Comparison of ENCODE assay signal across 9 cellular contexts in genomic region chr17:74478369-74479100, GRCh38. TPM values are rescaled to one million over a fixed set of nuclear protein-coding genes. Genes with fewer than 3 reads are reported as not detected.
A peak's percentile ranks its signal among the peaks of the same experiment; 100 is the strongest.
DNase-seq lines count a peak whose midpoint lies in the region; ATAC-seq lines count a peak whose summit lies in the region.
"Had no signal": no experiment of that assay in that cellular context is flagged by ENCODE, and none has a peak within 500 bp of the region (broad histone marks: within the 10 kb centered on the region; RNA-seq: fewer than 3 reads in every experiment).

No MANE protein-coding gene starts in this region.

- no peak overlapping the region for H3K18ac ChIP-seq in neuronal stem cell (ENCODE audit: low read length)

- H3K9me3 ChIP-seq in CD8-positive, alpha-beta memory T cell (ENCODE audit: low read length) = peaks cover 8% of the 10 kb centered on the region
- peaks cover 0 to 7% of the 10 kb centered on the region in 2 donors for H3K9me3 ChIP-seq in mucosa of rectum (ENCODE audit: control insufficient read depth in 2 of 2, low read length in 2 of 2)
- peaks cover 2 to 10% of the 10 kb centered on the region in 2 donors for H3K9me3 ChIP-seq in neuronal stem cell (replicated peaks in 1 of 2; ENCODE audit: control insufficient read depth in 2 of 2, insufficient read depth in 1 of 2, low read depth in 1 of 2, low read length in 2 of 2)

- no peak overlapping the region for H3K9ac ChIP-seq in mucosa of rectum (ENCODE audit: low read depth in 1 of 2, low read length in 2 of 2)
- no peak overlapping the region for H3K9ac ChIP-seq in neuronal stem cell (ENCODE audit: low read depth, low read length, poor library complexity)

- H2BK12ac ChIP-seq in neuronal stem cell (ENCODE audit: low read length) = no peak overlapping the region

- no peak overlapping the region for H2BK15ac ChIP-seq in neuronal stem cell (ENCODE audit: low read length)

- no peak overlapping the region for H3K23ac ChIP-seq in neuronal stem cell (ENCODE audit: low read depth, low read length, poor library complexity)

- no peak overlapping the region for H3K4ac ChIP-seq in neuronal stem cell (ENCODE audit: low read length)

- peaks cover 77 to 82% (median 80%) of the 10 kb centered on the region in 3 donors for H3K4me1 Mint-ChIP-seq in CD8-positive, alpha-beta memory T cell

- no peak overlapping the region for H2BK120ac ChIP-seq in neuronal stem cell (ENCODE audit: low read depth, low read length)

- no peak overlapping the region for H4K91ac ChIP-seq in neuronal stem cell (ENCODE audit: low read depth, low read length, poor library complexity)

- peak in 3 of 5 donors; percentile 8 to 54 (median 29) for DNase-seq in CD8-positive, alpha-beta memory T cell
- peak; percentile 87 for DNase-seq in Jurkat, Clone E6-1 (ENCODE audit: low read depth, low spot score)
- DNase-seq in activated T-cell treated with anti-CD3 and anti-CD28 coated beads for 48 hours (ENCODE audit: low read depth) (peak; percentile 25), NK-92 (lab: John Stamatoyannopoulos, UW; ENCODE audit: unreplicated experiment) (no peak), neuronal stem cell (ENCODE audit: low spot score) (no peak)

- peaks cover 0 to 12% (median 5%) of the 10 kb centered on the region in 5 donors for H3K9me3 Mint-ChIP-seq in CD8-positive, alpha-beta memory T cell

- H3K4me3 Mint-ChIP-seq in CD8-positive, alpha-beta memory T cell = peak overlapping the region; percentile 12 to 83 (median 69)

- peaks cover 0 to 2% of the 10 kb centered on the region in 2 donors for H3K27me3 Mint-ChIP-seq in CD8-positive, alpha-beta memory T cell

- H3K27me3 ChIP-seq in CD8-positive, alpha-beta memory T cell (ENCODE audit: insufficient read depth, low read length, poor library complexity, severe bottlenecking) = no peaks in the 10 kb centered on the region
- H3K27me3 ChIP-seq in mucosa of rectum (ENCODE audit: control insufficient read depth in 2 of 2, insufficient read depth in 2 of 2, low read length in 2 of 2) = no peaks in the 10 kb centered on the region
- no peaks in the 10 kb centered on the region for H3K27me3 ChIP-seq in neuronal stem cell (ENCODE audit: control insufficient read depth in 3 of 3, insufficient read depth in 3 of 3, low read depth in 1 of 3, low read length in 3 of 3)

- H3K27ac ChIP-seq in CD8-positive, alpha-beta memory T cell (ENCODE audit: low read depth, low read length) = peak overlapping the region; percentile 25
- H3K27ac ChIP-seq in mucosa of rectum (ENCODE audit: low read depth in 2 of 2, low read length in 2 of 2) (peak overlapping the region; percentile 5 to 38), neuronal stem cell (replicated peaks; ENCODE audit: low read length) (no peak overlapping the region)

- no peak overlapping the region for H2AK5ac ChIP-seq in neuronal stem cell (ENCODE audit: low read depth, low read length)

- peaks cover 10 to 64% (median 21%) of the 10 kb centered on the region in 3 donors for H3K36me3 Mint-ChIP-seq in CD8-positive, alpha-beta memory T cell

- H2BK5ac ChIP-seq in neuronal stem cell (ENCODE audit: low read length) = no peak overlapping the region

- POLR2A ChIA-PET in CD8-positive, alpha-beta memory T cell (lab: Charles Lee) = no interaction called here

- ATAC-seq in HG02885 (IDR thresholded peaks at IDR 0.05; ENCODE audit: poor library complexity, unreplicated experiment) (no peak), HG03159 (IDR thresholded peaks at IDR 0.05; ENCODE audit: unreplicated experiment) (no peak)

- H3K4me3 ChIP-seq in CD8-positive, alpha-beta memory T cell (ENCODE audit: low read length) = peak overlapping the region; percentile 51
- H3K4me3 ChIP-seq in Jurkat, Clone E6-1 (ENCODE audit: low read length) = peak overlapping the region; percentile 7
- no peak overlapping the region for H3K4me3 ChIP-seq in mucosa of rectum (ENCODE audit: low read length in 2 of 2)
- H3K4me3 ChIP-seq in neuronal stem cell (ENCODE audit: low read length in 2 of 2) = no peak overlapping the region

- no peak overlapping the region for H4K8ac ChIP-seq in neuronal stem cell (ENCODE audit: low read depth, low read length)

- no peak overlapping the region for H3K14ac ChIP-seq in neuronal stem cell (ENCODE audit: low read length)

- no CpG with 5 or more reads among the region's 7 CpGs for WGBS in neuronal stem cell (ENCODE audit: extremely low coverage in 2 of 2, insufficient read length in 2 of 2, insufficient replicate concordance in 1 of 2), 2 donors

- CTCF ChIA-PET in CD8-positive, alpha-beta memory T cell (lab: Charles Lee) = interaction anchor here (0.7 to 9.1 kb wide), 6 partner anchors 8 to 110 kb away, joined by 3 to 57 read pairs (median 3); partner anchors contain the start of gene GPR142

- peaks cover 13% of the 10 kb centered on the region for H3K36me3 ChIP-seq in CD8-positive, alpha-beta memory T cell (ENCODE audit: insufficient read depth, low read length)
- no peaks in the 10 kb centered on the region for H3K36me3 ChIP-seq in mucosa of rectum (ENCODE audit: control insufficient read depth in 2 of 2, insufficient read depth in 2 of 2, low read length in 2 of 2)
- H3K36me3 ChIP-seq in neuronal stem cell (replicated peaks in 1 of 2; ENCODE audit: control insufficient read depth in 2 of 2, insufficient read depth in 2 of 2, low read length in 2 of 2) = no peaks in the 10 kb centered on the region

- peak overlapping the region; percentile 80 to 97 (median 90) for H3K27ac Mint-ChIP-seq in CD8-positive, alpha-beta memory T cell

- no peaks in the 10 kb centered on the region for H3K79me1 ChIP-seq in neuronal stem cell (ENCODE audit: low read depth, low read length)

- no peak overlapping the region for H3K4me2 ChIP-seq in neuronal stem cell (ENCODE audit: insufficient read depth, low read length, poor library complexity, severe bottlenecking)

- H2AFZ ChIP-seq in neuronal stem cell (ENCODE audit: low read length) = no peak overlapping the region

- peaks cover 57% of the 10 kb centered on the region for H3K4me1 ChIP-seq in CD8-positive, alpha-beta memory T cell (ENCODE audit: insufficient read depth, low read length)
- H3K4me1 ChIP-seq in mucosa of rectum (ENCODE audit: control insufficient read depth in 2 of 2, insufficient read depth in 2 of 2, low read length in 2 of 2) = no peaks in the 10 kb centered on the region
- H3K4me1 ChIP-seq in neuronal stem cell (ENCODE audit: control insufficient read depth in 2 of 2, insufficient read depth in 1 of 2, low read depth in 1 of 2, low read length in 2 of 2) = no peaks in the 10 kb centered on the region

RNA-seq across cellular contexts. Expression of gene CD300A, which starts 12.1 kb away (rescaled TPM):
- 1 to 10 TPM; 3.1 to 3.8 TPM for total RNA-seq in CD8-positive, alpha-beta memory T cell
- polyA plus RNA-seq in CD8-positive, alpha-beta memory T cell = 121 TPM
- not detected for polyA plus RNA-seq in Jurkat, Clone E6-1 (2012; ENCODE audit: insufficient read depth, insufficient read length)
- polyA plus RNA-seq in neuronal stem cell (2013, experiment 1 of 2) = 0.10 TPM
- 0.04 TPM for polyA plus RNA-seq in neuronal stem cell (2013, experiment 2 of 2)
- total RNA-seq: fibroblast of villous mesenchyme had no signal

RNA-seq across cellular contexts. Expression of gene GPRC5C, which starts 46.6 kb away (rescaled TPM):
- under 1 TPM in 1 of 2 experiments, not detected in 1; 0.27 TPM for total RNA-seq in CD8-positive, alpha-beta memory T cell
- polyA plus RNA-seq in CD8-positive, alpha-beta memory T cell = not detected
- polyA plus RNA-seq in Jurkat, Clone E6-1 (2012; ENCODE audit: insufficient read depth, insufficient read length) = 1.9 TPM
- polyA plus RNA-seq in neuronal stem cell (2013, experiment 1 of 2) = 39.2 TPM
- polyA plus RNA-seq in neuronal stem cell (2013, experiment 2 of 2) = 37.9 TPM

RNA-seq across cellular contexts. Expression of gene CD300LB, which starts 52.7 kb away (rescaled TPM):
- total RNA-seq in CD8-positive, alpha-beta memory T cell = under 1 TPM in 1 of 2 experiments, not detected in 1; 0.11 TPM
- polyA plus RNA-seq in CD8-positive, alpha-beta memory T cell = not detected
- polyA plus RNA-seq in Jurkat, Clone E6-1 (2012; ENCODE audit: insufficient read depth, insufficient read length) = not detected
- not detected for polyA plus RNA-seq in neuronal stem cell (2013, experiment 1 of 2)
- polyA plus RNA-seq in neuronal stem cell (2013, experiment 2 of 2) = not detected
- total RNA-seq: fibroblast of villous mesenchyme had no signal

Comparison
In these comparisons a context has a peak if more than half of its experiments do, and no peak if none do; other contexts are left out.
1. DNase-seq: peak in CD8-positive, alpha-beta memory T cell (3 of 5), Jurkat, Clone E6-1 (single experiment) and activated T-cell treated with anti-CD3 and anti-CD28 coated beads for 48 hours (single experiment); none in NK-92 (single experiment) and neuronal stem cell (single experiment).
2. H3K4me3 ChIP-seq: peak in CD8-positive, alpha-beta memory T cell (single experiment) and Jurkat, Clone E6-1 (single experiment); none in mucosa of rectum (0 of 2) and neuronal stem cell (0 of 2).